In the genomic region with DNA sequence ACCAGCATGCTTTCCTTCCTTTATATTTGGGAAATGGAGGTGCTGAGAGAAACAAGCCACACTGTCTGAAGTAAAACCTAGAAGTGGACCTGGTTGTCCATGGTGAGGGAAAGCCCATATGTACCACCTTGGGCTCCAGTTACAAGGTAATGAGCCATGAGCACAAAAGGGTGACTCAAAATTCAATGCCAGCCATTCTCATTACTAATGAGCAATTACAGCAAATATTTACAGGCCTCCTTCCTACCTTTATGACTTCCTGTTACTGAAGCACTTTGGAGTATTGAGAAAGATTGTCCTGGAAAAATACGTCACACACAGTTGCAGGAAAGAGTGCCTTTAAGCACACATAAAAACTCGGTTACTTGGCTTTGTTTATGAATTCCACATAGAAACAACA, we compare ENCODE assay signal across 1 cellular context.
TF ChIP-seq lines count a peak whose summit lies in the region.

No MANE protein-coding gene starts in this region.

TF ChIP-seq in HepG2, 621 proteins besides CTCF, POLR2A, EP300 and RAD21 (continued from another document and continues in another):
- TF ChIP-seq LCORL (IDR thresholded peaks at IDR 0.05), result no peak
- TF ChIP-seq LCORL (CRISPR knock-in tag; IDR thresholded peaks at IDR 0.05), result peak; percentile 84; the same call in 1 of the 2 replicates
- no peak for TF ChIP-seq ZFY (CRISPR knock-in tag; IDR thresholded peaks at IDR 0.05)
- peak; percentile 12; the same call in 1 of the 2 replicates for TF ChIP-seq RXRA (CRISPR knock-in tag; IDR thresholded peaks at IDR 0.05)
- TF ChIP-seq SMAD1 (CRISPR knock-in tag; IDR thresholded peaks at IDR 0.05; ENCODE audit: borderline replicate concordance, low read depth), result no peak
- TF ChIP-seq NFATC3 (CRISPR knock-in tag; IDR thresholded peaks at IDR 0.05), result no peak
- no peak for TF ChIP-seq REL (CRISPR knock-in tag; conservative IDR thresholded peaks at IDR 0.05)
- peak; percentile 64; the same call in 1 of the 2 replicates for TF ChIP-seq GABPB1 (CRISPR knock-in tag; IDR thresholded peaks at IDR 0.05)
- TF ChIP-seq GZF1 (CRISPR knock-in tag; IDR thresholded peaks at IDR 0.05), result no peak
- TF ChIP-seq, protein P1, sequence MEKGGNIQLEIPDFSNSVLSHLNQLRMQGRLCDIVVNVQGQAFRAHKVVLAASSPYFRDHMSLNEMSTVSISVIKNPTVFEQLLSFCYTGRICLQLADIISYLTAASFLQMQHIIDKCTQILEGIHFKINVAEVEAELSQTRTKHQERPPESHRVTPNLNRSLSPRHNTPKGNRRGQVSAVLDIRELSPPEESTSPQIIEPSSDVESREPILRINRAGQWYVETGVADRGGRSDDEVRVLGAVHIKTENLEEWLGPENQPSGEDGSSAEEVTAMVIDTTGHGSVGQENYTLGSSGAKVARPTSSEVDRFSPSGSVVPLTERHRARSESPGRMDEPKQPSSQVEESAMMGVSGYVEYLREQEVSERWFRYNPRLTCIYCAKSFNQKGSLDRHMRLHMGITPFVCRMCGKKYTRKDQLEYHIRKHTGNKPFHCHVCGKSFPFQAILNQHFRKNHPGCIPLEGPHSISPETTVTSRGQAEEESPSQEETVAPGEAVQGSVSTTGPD (CRISPR knock-in tag; IDR thresholded peaks at IDR 0.05), result no peak
- TF ChIP-seq KLF9 (CRISPR knock-in tag; IDR thresholded peaks at IDR 0.05; ENCODE audit: low read depth), result no peak
- TF ChIP-seq ZNF180 (CRISPR knock-in tag; IDR thresholded peaks at IDR 0.05; ENCODE audit: borderline replicate concordance, low read depth), result no peak
- TF ChIP-seq ISX (CRISPR knock-in tag; conservative IDR thresholded peaks at IDR 0.05), result no peak
- no peak for TF ChIP-seq SIN3B (IDR thresholded peaks at IDR 0.05; ENCODE audit: low read length)
- no peak for TF ChIP-seq ZNF329 (CRISPR knock-in tag; IDR thresholded peaks at IDR 0.05; ENCODE audit: low read depth)
- peak; percentile 49 for TF ChIP-seq TBL1XR1 (IDR thresholded peaks at IDR 0.05; ENCODE audit: borderline replicate concordance, low read length, partially characterized antibody)
- TF ChIP-seq, protein P2, sequence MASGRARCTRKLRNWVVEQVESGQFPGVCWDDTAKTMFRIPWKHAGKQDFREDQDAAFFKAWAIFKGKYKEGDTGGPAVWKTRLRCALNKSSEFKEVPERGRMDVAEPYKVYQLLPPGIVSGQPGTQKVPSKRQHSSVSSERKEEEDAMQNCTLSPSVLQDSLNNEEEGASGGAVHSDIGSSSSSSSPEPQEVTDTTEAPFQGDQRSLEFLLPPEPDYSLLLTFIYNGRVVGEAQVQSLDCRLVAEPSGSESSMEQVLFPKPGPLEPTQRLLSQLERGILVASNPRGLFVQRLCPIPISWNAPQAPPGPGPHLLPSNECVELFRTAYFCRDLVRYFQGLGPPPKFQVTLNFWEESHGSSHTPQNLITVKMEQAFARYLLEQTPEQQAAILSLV (CRISPR knock-in tag; IDR thresholded peaks at IDR 0.05; ENCODE audit: borderline replicate concordance), result no peak; the same call in 1 of the 2 replicates
- peak; percentile 60; the same call in 1 of the 2 replicates for TF ChIP-seq MIER2 (CRISPR knock-in tag; IDR thresholded peaks at IDR 0.05)
- TF ChIP-seq NFRKB (IDR thresholded peaks at IDR 0.05), result no peak
- TF ChIP-seq KDM2A (CRISPR knock-in tag; IDR thresholded peaks at IDR 0.05; ENCODE audit: borderline replicate concordance, low read depth), result no peak
- no peak for TF ChIP-seq TRIM24 (CRISPR knock-in tag; IDR thresholded peaks at IDR 0.05)
- peak; percentile 87 for TF ChIP-seq ERF (CRISPR knock-in tag; IDR thresholded peaks at IDR 0.05)
- peak; percentile 88 for TF ChIP-seq ZNF614 (CRISPR knock-in tag; IDR thresholded peaks at IDR 0.05; ENCODE audit: borderline replicate concordance)
- peak; percentile 91; the same call in 1 of the 2 replicates for TF ChIP-seq SMYD3 (CRISPR knock-in tag; IDR thresholded peaks at IDR 0.05)
- TF ChIP-seq, protein P3, sequence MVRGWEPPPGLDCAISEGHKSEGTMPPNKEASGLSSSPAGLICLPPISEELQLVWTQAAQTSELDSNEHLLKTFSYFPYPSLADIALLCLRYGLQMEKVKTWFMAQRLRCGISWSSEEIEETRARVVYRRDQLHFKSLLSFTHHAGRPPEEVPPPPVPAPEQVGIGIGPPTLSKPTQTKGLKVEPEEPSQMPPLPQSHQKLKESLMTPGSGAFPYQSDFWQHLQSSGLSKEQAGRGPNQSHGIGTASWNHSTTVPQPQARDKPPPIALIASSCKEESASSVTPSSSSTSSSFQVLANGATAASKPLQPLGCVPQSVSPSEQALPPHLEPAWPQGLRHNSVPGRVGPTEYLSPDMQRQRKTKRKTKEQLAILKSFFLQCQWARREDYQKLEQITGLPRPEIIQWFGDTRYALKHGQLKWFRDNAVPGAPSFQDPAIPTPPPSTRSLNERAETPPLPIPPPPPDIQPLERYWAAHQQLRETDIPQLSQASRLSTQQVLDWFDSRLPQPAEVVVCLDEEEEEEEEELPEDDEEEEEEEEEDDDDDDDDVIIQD (CRISPR knock-in tag; IDR thresholded peaks at IDR 0.05; ENCODE audit: low read depth), result peak; percentile 94; the same call in 1 of the 2 replicates
- TF ChIP-seq, protein P4, sequence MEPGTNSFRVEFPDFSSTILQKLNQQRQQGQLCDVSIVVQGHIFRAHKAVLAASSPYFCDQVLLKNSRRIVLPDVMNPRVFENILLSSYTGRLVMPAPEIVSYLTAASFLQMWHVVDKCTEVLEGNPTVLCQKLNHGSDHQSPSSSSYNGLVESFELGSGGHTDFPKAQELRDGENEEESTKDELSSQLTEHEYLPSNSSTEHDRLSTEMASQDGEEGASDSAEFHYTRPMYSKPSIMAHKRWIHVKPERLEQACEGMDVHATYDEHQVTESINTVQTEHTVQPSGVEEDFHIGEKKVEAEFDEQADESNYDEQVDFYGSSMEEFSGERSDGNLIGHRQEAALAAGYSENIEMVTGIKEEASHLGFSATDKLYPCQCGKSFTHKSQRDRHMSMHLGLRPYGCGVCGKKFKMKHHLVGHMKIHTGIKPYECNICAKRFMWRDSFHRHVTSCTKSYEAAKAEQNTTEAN (CRISPR knock-in tag; conservative IDR thresholded peaks at IDR 0.05), result peak; percentile 82
- no peak for TF ChIP-seq ZNF432 (CRISPR knock-in tag; IDR thresholded peaks at IDR 0.05; ENCODE audit: borderline replicate concordance)
- TF ChIP-seq TEAD2 (CRISPR knock-in tag; IDR thresholded peaks at IDR 0.05), result no peak
- TF ChIP-seq KLF13 (CRISPR knock-in tag; IDR thresholded peaks at IDR 0.05), result no peak
- no peak for TF ChIP-seq CCAR2 (optimal IDR thresholded peaks at IDR 0.05; ENCODE audit: low read depth, low read length)
- TF ChIP-seq RARG (CRISPR knock-in tag; IDR thresholded peaks at IDR 0.05; ENCODE audit: low read depth), result no peak
- TF ChIP-seq YEATS2 (CRISPR knock-in tag; IDR thresholded peaks at IDR 0.05; ENCODE audit: borderline replicate concordance), result peak; percentile 66; the same call in 1 of the 2 replicates
- TF ChIP-seq ZSCAN31 (CRISPR knock-in tag; IDR thresholded peaks at IDR 0.05; ENCODE audit: low read depth), result no peak
- TF ChIP-seq POLR2AphosphoS5 (IDR thresholded peaks at IDR 0.05; ENCODE audit: low read depth, low read length), result no peak
- TF ChIP-seq HCFC1 (IDR thresholded peaks at IDR 0.05; ENCODE audit: low read depth, low read length), result no peak
- TF ChIP-seq, protein P5, sequence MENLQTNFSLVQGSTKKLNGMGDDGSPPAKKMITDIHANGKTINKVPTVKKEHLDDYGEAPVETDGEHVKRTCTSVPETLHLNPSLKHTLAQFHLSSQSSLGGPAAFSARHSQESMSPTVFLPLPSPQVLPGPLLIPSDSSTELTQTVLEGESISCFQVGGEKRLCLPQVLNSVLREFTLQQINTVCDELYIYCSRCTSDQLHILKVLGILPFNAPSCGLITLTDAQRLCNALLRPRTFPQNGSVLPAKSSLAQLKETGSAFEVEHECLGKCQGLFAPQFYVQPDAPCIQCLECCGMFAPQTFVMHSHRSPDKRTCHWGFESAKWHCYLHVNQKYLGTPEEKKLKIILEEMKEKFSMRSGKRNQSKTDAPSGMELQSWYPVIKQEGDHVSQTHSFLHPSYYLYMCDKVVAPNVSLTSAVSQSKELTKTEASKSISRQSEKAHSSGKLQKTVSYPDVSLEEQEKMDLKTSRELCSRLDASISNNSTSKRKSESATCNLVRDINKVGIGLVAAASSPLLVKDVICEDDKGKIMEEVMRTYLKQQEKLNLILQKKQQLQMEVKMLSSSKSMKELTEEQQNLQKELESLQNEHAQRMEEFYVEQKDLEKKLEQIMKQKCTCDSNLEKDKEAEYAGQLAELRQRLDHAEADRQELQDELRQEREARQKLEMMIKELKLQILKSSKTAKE (CRISPR knock-in tag; IDR thresholded peaks at IDR 0.05; ENCODE audit: borderline replicate concordance), result 0 out of 2 replicates have a peak, but pooled peaks have one; percentile 59
- no peak for TF ChIP-seq ZNF224 (CRISPR knock-in tag; IDR thresholded peaks at IDR 0.05)
- TF ChIP-seq ZNF101 (CRISPR knock-in tag; IDR thresholded peaks at IDR 0.05; ENCODE audit: borderline replicate concordance, low read depth), result no peak
- no peak for TF ChIP-seq ZNF121 (CRISPR knock-in tag; IDR thresholded peaks at IDR 0.05)
- no peak for TF ChIP-seq KDM5A (IDR thresholded peaks at IDR 0.05; ENCODE audit: borderline replicate concordance, low read length)
- TF ChIP-seq, protein P6, sequence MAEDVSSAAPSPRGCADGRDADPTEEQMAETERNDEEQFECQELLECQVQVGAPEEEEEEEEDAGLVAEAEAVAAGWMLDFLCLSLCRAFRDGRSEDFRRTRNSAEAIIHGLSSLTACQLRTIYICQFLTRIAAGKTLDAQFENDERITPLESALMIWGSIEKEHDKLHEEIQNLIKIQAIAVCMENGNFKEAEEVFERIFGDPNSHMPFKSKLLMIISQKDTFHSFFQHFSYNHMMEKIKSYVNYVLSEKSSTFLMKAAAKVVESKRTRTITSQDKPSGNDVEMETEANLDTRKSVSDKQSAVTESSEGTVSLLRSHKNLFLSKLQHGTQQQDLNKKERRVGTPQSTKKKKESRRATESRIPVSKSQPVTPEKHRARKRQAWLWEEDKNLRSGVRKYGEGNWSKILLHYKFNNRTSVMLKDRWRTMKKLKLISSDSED (CRISPR knock-in tag; IDR thresholded peaks at IDR 0.05), result no peak
- TF ChIP-seq TOPORS (CRISPR knock-in tag; IDR thresholded peaks at IDR 0.05), result no peak
- TF ChIP-seq TGIF2 (CRISPR knock-in tag; IDR thresholded peaks at IDR 0.05), result peak; percentile 47; the same call in 1 of the 2 replicates
- no peak for TF ChIP-seq ZNF605 (CRISPR knock-in tag; IDR thresholded peaks at IDR 0.05)
- TF ChIP-seq ETV5 (CRISPR knock-in tag; IDR thresholded peaks at IDR 0.05; ENCODE audit: borderline replicate concordance), result peak; percentile 99
- no peak for TF ChIP-seq KDM5B (CRISPR knock-in tag; IDR thresholded peaks at IDR 0.05; ENCODE audit: borderline replicate concordance)
- TF ChIP-seq ZNF772 (CRISPR knock-in tag; IDR thresholded peaks at IDR 0.05), result no peak; the same call in 1 of the 2 replicates
- no peak for TF ChIP-seq WIZ (CRISPR knock-in tag; IDR thresholded peaks at IDR 0.05)
- no peak for TF ChIP-seq ZNF563 (CRISPR knock-in tag; IDR thresholded peaks at IDR 0.05)
- no peak for TF ChIP-seq MLLT10 (CRISPR knock-in tag; IDR thresholded peaks at IDR 0.05)
- no peak for TF ChIP-seq CENPX (CRISPR knock-in tag; IDR thresholded peaks at IDR 0.05)
- TF ChIP-seq IRF2 (CRISPR knock-in tag; IDR thresholded peaks at IDR 0.05), result peak; percentile 68; the same call in 1 of the 2 replicates
- TF ChIP-seq, protein P7, sequence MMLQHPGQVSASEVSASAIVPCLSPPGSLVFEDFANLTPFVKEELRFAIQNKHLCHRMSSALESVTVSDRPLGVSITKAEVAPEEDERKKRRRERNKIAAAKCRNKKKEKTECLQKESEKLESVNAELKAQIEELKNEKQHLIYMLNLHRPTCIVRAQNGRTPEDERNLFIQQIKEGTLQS (CRISPR knock-in tag; IDR thresholded peaks at IDR 0.05), result peak; percentile 62
- TF ChIP-seq, protein P8, sequence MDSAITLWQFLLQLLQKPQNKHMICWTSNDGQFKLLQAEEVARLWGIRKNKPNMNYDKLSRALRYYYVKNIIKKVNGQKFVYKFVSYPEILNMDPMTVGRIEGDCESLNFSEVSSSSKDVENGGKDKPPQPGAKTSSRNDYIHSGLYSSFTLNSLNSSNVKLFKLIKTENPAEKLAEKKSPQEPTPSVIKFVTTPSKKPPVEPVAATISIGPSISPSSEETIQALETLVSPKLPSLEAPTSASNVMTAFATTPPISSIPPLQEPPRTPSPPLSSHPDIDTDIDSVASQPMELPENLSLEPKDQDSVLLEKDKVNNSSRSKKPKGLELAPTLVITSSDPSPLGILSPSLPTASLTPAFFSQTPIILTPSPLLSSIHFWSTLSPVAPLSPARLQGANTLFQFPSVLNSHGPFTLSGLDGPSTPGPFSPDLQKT (CRISPR knock-in tag; IDR thresholded peaks at IDR 0.05; ENCODE audit: borderline replicate concordance), result no peak
- no peak for TF ChIP-seq RBAK (CRISPR knock-in tag; IDR thresholded peaks at IDR 0.05)
- TF ChIP-seq REXO4 (CRISPR knock-in tag; IDR thresholded peaks at IDR 0.05; ENCODE audit: borderline replicate concordance), result no peak
- TF ChIP-seq, protein P9, sequence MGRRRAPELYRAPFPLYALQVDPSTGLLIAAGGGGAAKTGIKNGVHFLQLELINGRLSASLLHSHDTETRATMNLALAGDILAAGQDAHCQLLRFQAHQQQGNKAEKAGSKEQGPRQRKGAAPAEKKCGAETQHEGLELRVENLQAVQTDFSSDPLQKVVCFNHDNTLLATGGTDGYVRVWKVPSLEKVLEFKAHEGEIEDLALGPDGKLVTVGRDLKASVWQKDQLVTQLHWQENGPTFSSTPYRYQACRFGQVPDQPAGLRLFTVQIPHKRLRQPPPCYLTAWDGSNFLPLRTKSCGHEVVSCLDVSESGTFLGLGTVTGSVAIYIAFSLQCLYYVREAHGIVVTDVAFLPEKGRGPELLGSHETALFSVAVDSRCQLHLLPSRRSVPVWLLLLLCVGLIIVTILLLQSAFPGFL (CRISPR knock-in tag; IDR thresholded peaks at IDR 0.05), result no peak
- TF ChIP-seq, protein P10, sequence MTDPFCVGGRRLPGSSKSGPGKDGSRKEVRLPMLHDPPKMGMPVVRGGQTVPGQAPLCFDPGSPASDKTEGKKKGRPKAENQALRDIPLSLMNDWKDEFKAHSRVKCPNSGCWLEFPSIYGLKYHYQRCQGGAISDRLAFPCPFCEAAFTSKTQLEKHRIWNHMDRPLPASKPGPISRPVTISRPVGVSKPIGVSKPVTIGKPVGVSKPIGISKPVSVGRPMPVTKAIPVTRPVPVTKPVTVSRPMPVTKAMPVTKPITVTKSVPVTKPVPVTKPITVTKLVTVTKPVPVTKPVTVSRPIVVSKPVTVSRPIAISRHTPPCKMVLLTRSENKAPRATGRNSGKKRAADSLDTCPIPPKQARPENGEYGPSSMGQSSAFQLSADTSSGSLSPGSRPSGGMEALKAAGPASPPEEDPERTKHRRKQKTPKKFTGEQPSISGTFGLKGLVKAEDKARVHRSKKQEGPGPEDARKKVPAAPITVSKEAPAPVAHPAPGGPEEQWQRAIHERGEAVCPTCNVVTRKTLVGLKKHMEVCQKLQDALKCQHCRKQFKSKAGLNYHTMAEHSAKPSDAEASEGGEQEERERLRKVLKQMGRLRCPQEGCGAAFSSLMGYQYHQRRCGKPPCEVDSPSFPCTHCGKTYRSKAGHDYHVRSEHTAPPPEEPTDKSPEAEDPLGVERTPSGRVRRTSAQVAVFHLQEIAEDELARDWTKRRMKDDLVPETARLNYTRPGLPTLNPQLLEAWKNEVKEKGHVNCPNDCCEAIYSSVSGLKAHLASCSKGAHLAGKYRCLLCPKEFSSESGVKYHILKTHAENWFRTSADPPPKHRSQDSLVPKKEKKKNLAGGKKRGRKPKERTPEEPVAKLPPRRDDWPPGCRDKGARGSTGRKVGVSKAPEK (CRISPR knock-in tag; IDR thresholded peaks at IDR 0.05; ENCODE audit: borderline replicate concordance), result no peak
- TF ChIP-seq ZBTB1 (CRISPR knock-in tag; IDR thresholded peaks at IDR 0.05; ENCODE audit: borderline replicate concordance), result no peak
- TF ChIP-seq ZNF883 (CRISPR knock-in tag; IDR thresholded peaks at IDR 0.05; ENCODE audit: not compliant biosample characterization), result no peak
- TF ChIP-seq ZNF44 (CRISPR knock-in tag; IDR thresholded peaks at IDR 0.05), result no peak
